Comparison of ENCODE assay signal across 17 cellular contexts in the genomic region with DNA sequence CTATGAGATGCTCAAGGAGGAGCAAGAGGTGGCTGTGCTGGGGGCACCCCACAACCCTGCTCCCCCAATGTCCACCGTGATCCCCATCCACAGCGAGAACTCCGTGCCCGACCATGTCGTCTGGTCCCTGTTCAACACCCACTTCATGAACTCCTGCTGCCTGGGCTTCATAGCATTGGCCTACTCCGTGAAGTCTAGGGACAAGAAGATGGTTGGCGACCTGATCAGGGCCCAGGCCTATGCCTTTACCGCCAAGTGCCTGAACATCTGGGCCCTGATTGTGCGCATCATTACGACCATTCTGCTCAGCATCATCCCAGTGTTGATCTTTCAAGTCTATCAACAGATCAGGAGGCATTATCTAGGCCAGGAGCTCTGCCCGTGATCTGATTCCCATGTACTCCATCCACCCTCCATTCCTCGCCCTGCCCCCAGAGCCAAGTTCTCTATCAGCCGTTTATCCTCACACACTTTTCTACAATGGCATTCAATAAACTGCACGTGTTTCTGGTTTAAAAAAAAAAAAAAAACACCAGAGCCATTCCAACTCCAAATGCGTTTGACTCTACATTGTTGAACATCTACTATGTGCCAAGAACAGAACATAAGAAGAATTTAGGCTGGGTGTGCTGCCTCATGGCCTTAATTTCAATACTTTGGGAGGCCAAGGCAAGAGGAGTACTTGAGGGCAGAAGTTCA.
"Had no signal": no experiment of that assay in that cellular context is flagged by ENCODE, and none has a peak within 500 bp of the region (broad histone marks: within the 10 kb centered on the region; RNA-seq: fewer than 3 reads in every experiment).

No MANE protein-coding gene starts in this region.

- H3K27me3 Mint-ChIP-seq: activated naive CD4-positive, alpha-beta T cell treated with anti-CD3 and anti-CD28 coated beads, Interleukin-2, amount 10 ng/mL, durations not matched to agents 7 days and 5 days had no signal

- H3K27ac ChIP-seq: epithelial cell of prostate, hepatocyte, prostate gland, thyroid gland, vagina, VCaP had no signal

- H3K9me3 Mint-ChIP-seq: activated naive CD4-positive, alpha-beta T cell treated with anti-CD3 and anti-CD28 coated beads, Interleukin-2, amount 10 ng/mL, durations not matched to agents 7 days and 5 days; activated T-helper 2 cell treated with anti-CD3 and anti-CD28 coated beads, Interferon-gamma antibody, Interleukin-2, Interleukin-4, amounts not matched to agents 10 μg/mL and 5 μg/mL and 100 μg/mL, durations not matched to agents 14 hours and 24 hours and 36 hours had no signal

- H3K9me3 ChIP-seq: prostate gland, thyroid gland, vagina had no signal

- H3K4me3 ChIP-seq: hepatocyte, prostate gland, thyroid gland, vagina had no signal

- H3K36me3 ChIP-seq: prostate gland, thyroid gland, vagina had no signal

- H3K27me3 ChIP-seq: hepatocyte, thyroid gland, vagina had no signal

- H3K27ac Mint-ChIP-seq: activated naive CD4-positive, alpha-beta T cell treated with anti-CD3 and anti-CD28 coated beads, Interleukin-2, amount 10 ng/mL, durations not matched to agents 7 days and 5 days; activated T-helper 2 cell treated with anti-CD3 and anti-CD28 coated beads, Interferon-gamma antibody, Interleukin-2, Interleukin-4, amounts not matched to agents 10 μg/mL and 5 μg/mL and 100 μg/mL, durations not matched to agents 14 hours and 24 hours and 36 hours had no signal

- H3K4me3 Mint-ChIP-seq: activated naive CD4-positive, alpha-beta T cell treated with anti-CD3 and anti-CD28 coated beads, Interleukin-2, amount 10 ng/mL, durations not matched to agents 7 days and 5 days had no signal

- ATAC-seq: sciatic nerve had no signal

- H3K4me1 ChIP-seq: prostate gland, thyroid gland had no signal

- DNase-seq: activated CD4-positive, alpha-beta T cell treated with anti-CD3 and anti-CD28 coated beads for 4 hours; activated CD8-positive, alpha-beta memory T cell treated with anti-CD3 and anti-CD28 coated beads for 24 hours; activated naive CD4-positive, alpha-beta T cell treated with anti-CD3 and anti-CD28 coated beads, Interleukin-2, amount 10 ng/mL, durations not matched to agents 7 days and 5 days; cortex of kidney; effector CD8-positive, alpha-beta T cell; stimulated activated CD4-positive, alpha-beta T cell treated with anti-CD3 and anti-CD28 coated beads, Interleukin-12 subunit alpha, Interleukin-12 subunit beta, amount 100 ng/mL, for 4 hours; stimulated activated CD4-positive, alpha-beta T cell treated with anti-CD3 and anti-CD28 coated beads, Interleukin-2, amount 100 ng/mL, for 48 hours; stimulated activated CD8-positive, alpha-beta memory T cell treated with anti-CD3 and anti-CD28 coated beads, Interleukin-4, amount 100 ng/mL, for 48 hours; T-helper 9 cell; thyroid gland had no signal
